ENCODE assay signal across 19 cellular contexts in the genomic region with DNA sequence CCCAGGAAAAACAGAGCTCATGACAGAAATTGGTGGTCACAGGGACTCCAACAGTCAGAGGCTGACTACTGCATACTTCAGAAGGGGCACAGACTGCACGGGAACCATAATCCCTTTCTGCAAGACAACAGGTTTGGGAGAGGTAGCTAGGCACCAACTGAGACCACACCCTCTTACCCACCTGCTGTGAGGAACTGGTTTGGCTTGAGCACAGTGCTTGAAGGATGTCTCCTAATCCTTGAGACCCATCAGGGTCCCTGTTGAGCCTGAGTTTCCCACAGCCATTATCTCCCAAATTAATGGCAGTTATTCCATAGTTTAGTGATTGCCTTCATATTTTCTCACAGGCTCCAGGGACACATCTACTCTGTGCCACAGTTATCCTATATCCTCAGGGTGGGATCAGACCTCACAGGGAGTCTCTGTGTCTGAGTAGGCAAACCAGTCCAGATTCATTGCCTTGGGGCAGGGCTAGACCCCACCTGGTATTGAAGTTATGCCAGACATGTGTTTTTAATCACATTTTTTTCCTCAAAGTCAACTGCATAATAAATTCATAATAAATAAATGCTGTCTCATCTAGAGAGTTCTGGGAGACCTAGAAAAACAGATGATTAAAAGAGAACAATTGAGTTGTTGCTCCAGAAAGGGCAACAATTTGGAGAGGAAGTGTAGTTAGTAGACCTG. TPM values are rescaled to one million over a fixed set of nuclear protein-coding genes. Genes with fewer than 3 reads are reported as not detected.
DNase-seq lines count a peak whose midpoint lies in the region; ATAC-seq and TF ChIP-seq lines count a peak whose summit lies in the region.
"Had no signal": no experiment of that assay in that cellular context is flagged by ENCODE, and none has a peak within 500 bp of the region (broad histone marks: within the 10 kb centered on the region; RNA-seq: fewer than 3 reads in every experiment).

No MANE protein-coding gene starts in this region.

- H3K9me3 ChIP-seq in HUES48 (ENCODE audit: control insufficient read depth, insufficient read depth, low read length), result no peaks in the 10 kb centered on the region
- no peaks in the 10 kb centered on the region for H3K9me3 ChIP-seq in vagina
- H3K9me3 ChIP-seq: breast epithelium, gastrocnemius medialis, transverse colon had no signal

- peaks cover 53% of the 10 kb centered on the region for H3K27me3 Mint-ChIP-seq in activated CD4-positive, alpha-beta T cell treated with anti-CD3 and anti-CD28 coated beads, Interleukin-2, amount 10 ng/mL, durations not matched to agents 7 days and 5 days

- no peak overlapping the region for H3K27ac Mint-ChIP-seq in activated CD4-positive, alpha-beta T cell treated with anti-CD3 and anti-CD28 coated beads, Interleukin-2, amount 10 ng/mL, durations not matched to agents 7 days and 5 days
- H3K27ac Mint-ChIP-seq: activated naive CD4-positive, alpha-beta T cell treated with anti-CD3 and anti-CD28 coated beads, Interleukin-2, amount 50 U/mL, for 24 hours; B cell; stimulated activated effector memory CD8-positive, alpha-beta T cell treated with anti-CD3 and anti-CD28 coated beads, Interleukin-12 subunit alpha, Interleukin-12 subunit beta, amount 100 ng/mL, for 72 hours had no signal

- ATAC-seq in HG03354 (IDR thresholded peaks at IDR 0.05; ENCODE audit: poor library complexity, severe bottlenecking, unreplicated experiment), result no peak
- ATAC-seq: gastrocnemius medialis had no signal

- no peaks in the 10 kb centered on the region for H3K36me3 ChIP-seq in HUES48 (ENCODE audit: control insufficient read depth, insufficient read depth, low read length)
- no peaks in the 10 kb centered on the region for H3K36me3 ChIP-seq in vagina
- H3K36me3 ChIP-seq: breast epithelium, gastrocnemius medialis, transverse colon had no signal

- DNase-seq in EH (ENCODE audit: low read depth) (peak; percentile 57), T1000 (lab: John Stamatoyannopoulos, UW) (peak; percentile 75), iPS-NIHi11 (ENCODE audit: low spot score) (peak; percentile 45), vagina (ENCODE audit: extremely low spot score in 2 of 2) (no peak), NCI-H146 treated with DMSO at 0.1 percent for 48 hours (lab: John Stamatoyannopoulos, UW; ENCODE audit: unreplicated experiment) (no peak)
- DNase-seq in activated CD4-positive, alpha-beta T cell treated with anti-CD3 and anti-CD28 coated beads, Interleukin-2, amount 10 ng/mL, durations not matched to agents 7 days and 5 days, result no peak
- DNase-seq: activated CD4-positive, CD25-positive, alpha-beta regulatory T cell treated with anti-CD3 and anti-CD28 coated beads, Interleukin-2, amount 50 U/mL, for 72 hours; DMS53; gastrocnemius medialis; H7; KG1; T-helper 2 cell; transverse colon had no signal

- H3K9me3 Mint-ChIP-seq in activated CD4-positive, alpha-beta T cell treated with anti-CD3 and anti-CD28 coated beads, Interleukin-2, amount 10 ng/mL, durations not matched to agents 7 days and 5 days, result no peaks in the 10 kb centered on the region
- H3K9me3 Mint-ChIP-seq: activated naive CD4-positive, alpha-beta T cell treated with anti-CD3 and anti-CD28 coated beads, Interleukin-2, amount 50 U/mL, for 24 hours; stimulated activated effector memory CD8-positive, alpha-beta T cell treated with anti-CD3 and anti-CD28 coated beads, Interleukin-12 subunit alpha, Interleukin-12 subunit beta, amount 100 ng/mL, for 72 hours had no signal

- TF ChIP-seq POLR2A in vagina (IDR thresholded peaks at IDR 0.05), result no peak

- TF ChIP-seq CTCF in vagina (IDR thresholded peaks at IDR 0.05), result no peak

- H3K4me1 Mint-ChIP-seq in activated CD4-positive, alpha-beta T cell treated with anti-CD3 and anti-CD28 coated beads, Interleukin-2, amount 10 ng/mL, durations not matched to agents 7 days and 5 days, result peaks cover 37% of the 10 kb centered on the region

- H3K4me1 ChIP-seq in HUES48 (ENCODE audit: control insufficient read depth, insufficient read depth, low read length) (peaks cover 23% of the 10 kb centered on the region), vagina (peaks cover 28% of the 10 kb centered on the region)

- no peak overlapping the region for H3K9ac ChIP-seq in HUES48 (ENCODE audit: low read depth, low read length)

- no peak overlapping the region for H3K4me3 ChIP-seq in HUES48 (ENCODE audit: low read depth, low read length)
- no peak overlapping the region for H3K4me3 ChIP-seq in vagina
- H3K4me3 ChIP-seq: breast epithelium, gastrocnemius medialis, transverse colon had no signal

- H3K4me3 Mint-ChIP-seq in activated CD4-positive, alpha-beta T cell treated with anti-CD3 and anti-CD28 coated beads, Interleukin-2, amount 10 ng/mL, durations not matched to agents 7 days and 5 days, result no peak overlapping the region
- H3K4me3 Mint-ChIP-seq: activated naive CD4-positive, alpha-beta T cell treated with anti-CD3 and anti-CD28 coated beads, Interleukin-2, amount 50 U/mL, for 24 hours; B cell; stimulated activated effector memory CD8-positive, alpha-beta T cell treated with anti-CD3 and anti-CD28 coated beads, Interleukin-12 subunit alpha, Interleukin-12 subunit beta, amount 100 ng/mL, for 72 hours had no signal

- H3K27me3 ChIP-seq in HUES48 (ENCODE audit: control insufficient read depth, insufficient read depth, low read length), result no peaks in the 10 kb centered on the region
- no peaks in the 10 kb centered on the region for H3K27me3 ChIP-seq in vagina
- H3K27me3 ChIP-seq: breast epithelium, gastrocnemius medialis, transverse colon had no signal

- peaks cover 5% of the 10 kb centered on the region for H3K36me3 Mint-ChIP-seq in activated CD4-positive, alpha-beta T cell treated with anti-CD3 and anti-CD28 coated beads, Interleukin-2, amount 10 ng/mL, durations not matched to agents 7 days and 5 days (ENCODE audit: low read depth)
- H3K36me3 Mint-ChIP-seq: activated naive CD4-positive, alpha-beta T cell treated with anti-CD3 and anti-CD28 coated beads, Interleukin-2, amount 50 U/mL, for 24 hours had no signal

- POLR2A ChIA-PET in activated CD4-positive, alpha-beta T cell treated with anti-CD3 and anti-CD28 coated beads, Interleukin-2, amount 10 ng/mL, durations not matched to agents 7 days and 5 days (lab: Charles Lee), result no interaction called here

- intact Hi-C loops in vagina (cut with DNase I), result no loop called here

- CTCF ChIA-PET in activated CD4-positive, alpha-beta T cell treated with anti-CD3 and anti-CD28 coated beads, Interleukin-2, amount 10 ng/mL, durations not matched to agents 7 days and 5 days (lab: Charles Lee), result interaction anchor here (1.7 kb wide), 1 partner anchor 18 kb away, joined by 4 read pairs; no protein-coding TSS in a partner anchor

- peak overlapping the region; percentile 51 for H3K27ac ChIP-seq in HUES48 (ENCODE audit: low read depth, low read length)
- no peak overlapping the region for H3K27ac ChIP-seq in vagina
- H3K27ac ChIP-seq: gastrocnemius medialis, transverse colon had no signal

RNA-seq across cellular contexts. Expression of a gene that starts 9.3 kb away (rescaled TPM):
- 309 TPM for total RNA-seq in vagina
- total RNA-seq in activated CD4-positive, alpha-beta T cell treated with anti-CD3 and anti-CD28 coated beads, Interleukin-2, amount 10 ng/mL, durations not matched to agents 7 days and 5 days, result 100 to 1,000 TPM; 178 to 218 TPM

Comparison
In these comparisons a context has a peak if more than half of its experiments do, and no peak if none do; other contexts are left out.
1. DNase-seq: peak in EH (single experiment), T1000 (single experiment) and iPS-NIHi11 (single experiment); none in vagina (0 of 2), NCI-H146 treated with DMSO at 0.1 percent for 48 hours (single experiment) and activated CD4-positive, alpha-beta T cell treated with anti-CD3 and anti-CD28 coated beads, Interleukin-2, amount 10 ng/mL, durations not matched to agents 7 days and 5 days (single experiment).